In the genomic region with DNA sequence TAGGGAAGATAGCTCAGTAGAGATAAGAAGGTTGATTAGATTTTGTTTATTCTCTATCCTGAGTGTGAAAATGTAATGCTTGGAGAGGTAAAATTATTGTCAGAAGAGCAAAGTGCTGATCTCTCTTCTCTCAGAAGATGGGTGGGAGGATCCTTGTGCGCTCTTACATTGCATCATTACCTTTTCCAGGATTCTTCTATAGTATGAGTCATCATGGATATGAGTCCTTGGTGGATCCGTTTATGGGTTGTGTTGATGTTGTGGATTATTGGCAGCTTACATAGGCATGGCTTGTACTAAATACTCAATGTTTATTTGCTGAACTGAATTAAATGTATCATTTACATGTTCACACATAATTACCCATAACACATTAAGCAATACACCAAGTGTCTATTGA, we compare ENCODE assay signal across 27 cellular contexts.
DNase-seq lines count a peak whose midpoint lies in the region; ATAC-seq and TF ChIP-seq lines count a peak whose summit lies in the region.
"Had no signal": no experiment of that assay in that cellular context is flagged by ENCODE, and none has a peak within 500 bp of the region (broad histone marks: within the 10 kb centered on the region; RNA-seq: fewer than 3 reads in every experiment).

No MANE protein-coding gene starts in this region.

- CTCF ChIA-PET in mammary epithelial cell (lab: Charles Lee; ENCODE audit: low non-redundant PET) = no interaction called here
- CTCF ChIA-PET in activated naive CD4-positive, alpha-beta T cell treated with anti-CD3 and anti-CD28 coated beads, Interleukin-2, amount 10 ng/mL, durations not matched to agents 7 days and 5 days (lab: Charles Lee) = no interaction called here

- no peak for TF ChIP-seq CTCF in mammary epithelial cell (conservative IDR thresholded peaks at IDR 0.05 in 1 of 2, IDR thresholded peaks at IDR 0.05 in 1 of 2; ENCODE audit: extremely low read depth in 1 of 2, insufficient read depth in 1 of 2, low read depth in 1 of 2, low read length in 2 of 2)
- no peak for TF ChIP-seq CTCF in omental fat pad (IDR thresholded peaks at IDR 0.05)

- no peak overlapping the region for H3K4me3 ChIP-seq in mammary epithelial cell (replicated peaks in 1 of 3; ENCODE audit: insufficient read depth in 1 of 3, low read depth in 2 of 3, low read length in 3 of 3)
- H3K4me3 ChIP-seq: dorsolateral prefrontal cortex, gastrocnemius medialis, GM23248, lower lobe of right lung, prostate gland, suprapubic skin, vagina had no signal

- no peaks in the 10 kb centered on the region for H3K27me3 ChIP-seq in mammary epithelial cell (ENCODE audit: insufficient read depth, low read length)
- H3K27me3 ChIP-seq: gastrocnemius medialis, suprapubic skin, vagina had no signal

- H3K27ac ChIP-seq in mammary epithelial cell (ENCODE audit: insufficient read depth, low read depth, low read length) = no peak overlapping the region
- H3K27ac ChIP-seq: dorsolateral prefrontal cortex, gastrocnemius medialis, GM23248, lower lobe of right lung, prostate gland, suprapubic skin, vagina had no signal

- intact Hi-C loops in mammary epithelial cell (cut with micrococcal nuclease) = no loop called here

- WGBS in mammary epithelial cell (ENCODE audit: low coverage, missing lambda C conversion rate) = 22% methylated on average over 2 of the region's 2 CpGs

- DNase-seq in EH (ENCODE audit: low read depth) = peak; percentile 5
- peak; percentile 87 for DNase-seq in NCI-H226
- DNase-seq in mammary epithelial cell = peak; percentile 20
- no peak for DNase-seq in omental fat pad (ENCODE audit: low spot score)
- DNase-seq in NCI-H1436 (lab: John Stamatoyannopoulos, UW) = no peak
- no peak for DNase-seq in activated naive CD4-positive, alpha-beta T cell treated with anti-CD3 and anti-CD28 coated beads, Interleukin-2, amount 10 ng/mL, durations not matched to agents 7 days and 5 days
- DNase-seq: activated CD4-positive, alpha-beta T cell treated with anti-CD3 and anti-CD28 coated beads for 36 hours; activated naive CD4-positive, alpha-beta T cell; activated T-cell treated with anti-CD3 and anti-CD28 coated beads, Interleukin-2, amount 50 U/mL, for 4 hours; CD4-positive, alpha-beta T cell; dorsolateral prefrontal cortex; gastrocnemius medialis; GM23248; islet precursor cell; Kasumi-1; lower lobe of right lung; NCI-H1092; NCI-H1930; NCI-H524 treated with DMSO at 0.1 percent for 48 hours; SHP77; stimulated activated CD4-positive, alpha-beta T cell treated with anti-CD3 and anti-CD28 coated beads, Interleukin-2, amount 100 ng/mL, for 24 hours; T-cell had no signal

- no peaks in the 10 kb centered on the region for H3K9me3 ChIP-seq in mammary epithelial cell (replicated peaks; ENCODE audit: insufficient read depth, low read length)
- H3K9me3 ChIP-seq: gastrocnemius medialis, lower lobe of right lung, prostate gland, suprapubic skin, vagina had no signal

- no peak overlapping the region for H3K9ac ChIP-seq in mammary epithelial cell (ENCODE audit: insufficient read depth, low read length)
- H3K9ac ChIP-seq: GM23248 had no signal

- H3K36me3 ChIP-seq in mammary epithelial cell (ENCODE audit: insufficient read depth, low read length) = no peaks in the 10 kb centered on the region
- H3K36me3 ChIP-seq: gastrocnemius medialis, lower lobe of right lung, prostate gland, suprapubic skin, vagina had no signal

- H3K9me3 Mint-ChIP-seq in activated naive CD4-positive, alpha-beta T cell treated with anti-CD3 and anti-CD28 coated beads, Interleukin-2, amount 10 ng/mL, durations not matched to agents 7 days and 5 days = no peaks in the 10 kb centered on the region
- H3K9me3 Mint-ChIP-seq: activated T-cell treated with anti-CD3 and anti-CD28 coated beads, Interleukin-2, amount 50 U/mL, for 4 hours; CD4-positive, alpha-beta T cell; stimulated activated memory B cell treated with anti-CD40 and anti-IgM and Interleukin-4, amounts not matched to agents 10 μg/mL and 1 μg/mL and 100 μg/mL, for 72 hours; T-cell had no signal

- H3K79me2 ChIP-seq in mammary epithelial cell (ENCODE audit: insufficient read depth, low read length) = no peaks in the 10 kb centered on the region

- no peak overlapping the region for H3K27ac Mint-ChIP-seq in activated naive CD4-positive, alpha-beta T cell treated with anti-CD3 and anti-CD28 coated beads, Interleukin-2, amount 10 ng/mL, durations not matched to agents 7 days and 5 days
- H3K27ac Mint-ChIP-seq: activated CD4-positive, alpha-beta T cell treated with anti-CD3 and anti-CD28 coated beads for 36 hours; CD4-positive, alpha-beta T cell; stimulated activated memory B cell treated with anti-CD40 and anti-IgM and Interleukin-4, amounts not matched to agents 10 μg/mL and 1 μg/mL and 100 μg/mL, for 72 hours; T-cell had no signal

- in situ Hi-C loops in mammary epithelial cell (cut with MboI; ENCODE audit: low sequenced_read_pairs in 2 of 2) = no loop called here

- dilution Hi-C loops in mammary epithelial cell (cut with HindIII; ENCODE audit: low sequenced_read_pairs) = no loop called here

- H3K36me3 Mint-ChIP-seq in activated naive CD4-positive, alpha-beta T cell treated with anti-CD3 and anti-CD28 coated beads, Interleukin-2, amount 10 ng/mL, durations not matched to agents 7 days and 5 days = no peaks in the 10 kb centered on the region
- H3K36me3 Mint-ChIP-seq: stimulated activated memory B cell treated with anti-CD40 and anti-IgM and Interleukin-4, amounts not matched to agents 10 μg/mL and 1 μg/mL and 100 μg/mL, for 72 hours; T-cell had no signal

- no peak overlapping the region for H3K4me3 Mint-ChIP-seq in activated naive CD4-positive, alpha-beta T cell treated with anti-CD3 and anti-CD28 coated beads, Interleukin-2, amount 10 ng/mL, durations not matched to agents 7 days and 5 days
- H3K4me3 Mint-ChIP-seq: activated CD4-positive, alpha-beta T cell treated with anti-CD3 and anti-CD28 coated beads for 36 hours; activated T-cell treated with anti-CD3 and anti-CD28 coated beads, Interleukin-2, amount 50 U/mL, for 4 hours; CD4-positive, alpha-beta T cell; stimulated activated memory B cell treated with anti-CD40 and anti-IgM and Interleukin-4, amounts not matched to agents 10 μg/mL and 1 μg/mL and 100 μg/mL, for 72 hours; T-cell had no signal

- no peak overlapping the region for H3K4me2 ChIP-seq in mammary epithelial cell (ENCODE audit: insufficient read depth, low read depth, low read length)

- ATAC-seq in omental fat pad (ENCODE audit: low FRiP score) (peak; percentile 57), GM18520 (IDR thresholded peaks at IDR 0.05; ENCODE audit: unreplicated experiment) (no peak)
- ATAC-seq: activated CD4-positive, alpha-beta T cell treated with anti-CD3 and anti-CD28 coated beads for 36 hours; activated T-cell treated with anti-CD3 and anti-CD28 coated beads, Interleukin-2, amount 50 U/mL, for 4 hours; gastrocnemius medialis; lower lobe of right lung; stimulated activated memory B cell treated with anti-CD40 and anti-IgM and Interleukin-4, amounts not matched to agents 10 μg/mL and 1 μg/mL and 100 μg/mL, for 72 hours; T-cell had no signal

- no peak overlapping the region for H2AFZ ChIP-seq in mammary epithelial cell (ENCODE audit: low read depth, low read length)
- H2AFZ ChIP-seq: GM23248 had no signal

- BruUV-seq in mammary epithelial cell (replicated peaks; lab: Mats Ljungman, UMichigan) = no TSS peak

- no peaks in the 10 kb centered on the region for H4K20me1 ChIP-seq in mammary epithelial cell (ENCODE audit: insufficient read depth, low read length)

- H3K4me1 Mint-ChIP-seq in activated naive CD4-positive, alpha-beta T cell treated with anti-CD3 and anti-CD28 coated beads, Interleukin-2, amount 10 ng/mL, durations not matched to agents 7 days and 5 days = no peaks in the 10 kb centered on the region
- H3K4me1 Mint-ChIP-seq: activated CD4-positive, alpha-beta T cell treated with anti-CD3 and anti-CD28 coated beads for 36 hours; stimulated activated memory B cell treated with anti-CD40 and anti-IgM and Interleukin-4, amounts not matched to agents 10 μg/mL and 1 μg/mL and 100 μg/mL, for 72 hours; T-cell had no signal

- peaks cover 4% of the 10 kb centered on the region for H3K27me3 Mint-ChIP-seq in activated naive CD4-positive, alpha-beta T cell treated with anti-CD3 and anti-CD28 coated beads, Interleukin-2, amount 10 ng/mL, durations not matched to agents 7 days and 5 days
- H3K27me3 Mint-ChIP-seq: stimulated activated memory B cell treated with anti-CD40 and anti-IgM and Interleukin-4, amounts not matched to agents 10 μg/mL and 1 μg/mL and 100 μg/mL, for 72 hours had no signal

- peaks cover 4% of the 10 kb centered on the region for H3K4me1 ChIP-seq in mammary epithelial cell (ENCODE audit: insufficient read depth, low read length)
- H3K4me1 ChIP-seq: gastrocnemius medialis, lower lobe of right lung, prostate gland, suprapubic skin, vagina had no signal

Comparison
In these comparisons a context has a peak if more than half of its experiments do, and no peak if none do; other contexts are left out.
1. DNase-seq: peak in EH (single experiment), NCI-H226 (single experiment) and mammary epithelial cell (single experiment); none in omental fat pad (single experiment), NCI-H1436 (single experiment) and activated naive CD4-positive, alpha-beta T cell treated with anti-CD3 and anti-CD28 coated beads, Interleukin-2, amount 10 ng/mL, durations not matched to agents 7 days and 5 days (single experiment).